In genomic region chr3:23550402-23550801, GRCh38 we compare ENCODE assay signal across 15 cellular contexts.
DNase-seq lines count a peak whose midpoint lies in the region; ATAC-seq, FAIRE-seq and TF ChIP-seq lines count a peak whose summit lies in the region.
"Had no signal": no experiment of that assay in that cellular context is flagged by ENCODE, and none has a peak within 500 bp of the region (broad histone marks: within the 10 kb centered on the region; RNA-seq: fewer than 3 reads in every experiment).

No MANE protein-coding gene starts in this region.

- H3K4me3 Mint-ChIP-seq in effector memory CD8-positive, alpha-beta T cell = no peak overlapping the region
- H3K4me3 Mint-ChIP-seq: activated T-helper 1 cell treated with anti-CD3 and anti-CD28 coated beads, Interleukin-12 subunit alpha, Interleukin-12 subunit beta, Interleukin-2, Interleukin-4 antibody, amounts not matched to agents 30 ng/mL and 10 ng/mL and 1 ng/mL, durations not matched to agents 14 hours and 24 hours and 36 hours; brain had no signal

- FAIRE-seq in GM12892 (lab: Jason Lieb, UNC) = peak; percentile 74
- FAIRE-seq: H1 had no signal

- H3K27ac Mint-ChIP-seq in effector memory CD8-positive, alpha-beta T cell = no peak overlapping the region
- H3K27ac Mint-ChIP-seq: activated T-helper 1 cell treated with anti-CD3 and anti-CD28 coated beads, Interleukin-12 subunit alpha, Interleukin-12 subunit beta, Interleukin-2, Interleukin-4 antibody, amounts not matched to agents 30 ng/mL and 10 ng/mL and 1 ng/mL, durations not matched to agents 14 hours and 24 hours and 36 hours had no signal

- H3K9me3 Mint-ChIP-seq in effector memory CD8-positive, alpha-beta T cell = no peaks in the 10 kb centered on the region
- H3K9me3 Mint-ChIP-seq: activated T-helper 1 cell treated with anti-CD3 and anti-CD28 coated beads, Interleukin-12 subunit alpha, Interleukin-12 subunit beta, Interleukin-2, Interleukin-4 antibody, amounts not matched to agents 30 ng/mL and 10 ng/mL and 1 ng/mL, durations not matched to agents 14 hours and 24 hours and 36 hours had no signal

- H3K27me3 Mint-ChIP-seq in effector memory CD8-positive, alpha-beta T cell = peaks cover 0 to 6% of the 10 kb centered on the region in 2 donors

- ATAC-seq in GM19395 (IDR thresholded peaks at IDR 0.05; ENCODE audit: unreplicated experiment) = peak; percentile 87
- ATAC-seq in HG02642 (IDR thresholded peaks at IDR 0.05; ENCODE audit: poor library complexity, unreplicated experiment) = peak; percentile 88
- ATAC-seq in HG03354 (IDR thresholded peaks at IDR 0.05; ENCODE audit: poor library complexity, severe bottlenecking, unreplicated experiment) = peak; percentile 80
- no peak for ATAC-seq in effector memory CD8-positive, alpha-beta T cell (replicated peaks)
- ATAC-seq: Right ventricle myocardium inferior had no signal

- H3K4me1 Mint-ChIP-seq in effector memory CD8-positive, alpha-beta T cell (ENCODE audit: low read depth in 2 of 2) = no peaks in the 10 kb centered on the region
- H3K4me1 Mint-ChIP-seq: brain had no signal

- no peak for TF ChIP-seq POLR2A in GM12892 (IDR thresholded peaks at IDR 0.05; ENCODE audit: low read depth, low read length)

- no peak for DNase-seq in GM12892 (ENCODE audit: insufficient read length)
- DNase-seq in effector memory CD8-positive, alpha-beta T cell = no peak
- DNase-seq in activated T-cell treated with anti-CD3 and anti-CD28 coated beads, Interleukin-2, amount 50 U/mL, for 48 hours = no peak
- DNase-seq in activated CD4-positive, alpha-beta T cell treated with anti-CD3 and anti-CD28 coated beads for 48 hours = no peak
- DNase-seq in NCI-H510A treated with DMSO at 0.1 percent for 48 hours (lab: John Stamatoyannopoulos, UW) = no peak
- DNase-seq: DND-41; Kasumi-1; stimulated activated CD4-positive, alpha-beta T cell treated with anti-CD3 and anti-CD28 coated beads, Interleukin-1b, Interleukin-23, amount 100 ng/mL, for 48 hours had no signal

- no peaks in the 10 kb centered on the region for H3K36me3 Mint-ChIP-seq in effector memory CD8-positive, alpha-beta T cell (ENCODE audit: insufficient read depth)
